ENCODE assay signal across 15 cellular contexts in the genomic region with DNA sequence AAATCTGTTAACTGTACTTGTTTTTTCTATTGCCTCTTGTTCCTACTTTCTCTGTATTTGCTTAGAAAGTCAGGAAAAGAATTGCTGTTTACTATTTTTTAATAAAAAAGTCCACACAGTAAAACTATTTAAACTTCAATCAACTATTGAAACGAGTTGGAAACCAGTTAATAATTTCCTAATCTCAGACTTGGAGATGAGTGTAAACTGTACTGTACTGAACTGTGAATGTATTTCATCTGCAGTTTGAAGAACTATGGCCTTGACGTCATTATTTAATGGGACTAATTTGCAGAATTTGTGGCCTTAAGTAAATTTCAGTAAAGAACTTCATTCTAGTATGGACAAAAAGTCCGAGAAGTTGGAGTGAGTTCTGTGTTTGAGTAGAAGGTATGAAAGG.
"Had no signal": no experiment of that assay in that cellular context is flagged by ENCODE, and none has a peak within 500 bp of the region (broad histone marks: within the 10 kb centered on the region; RNA-seq: fewer than 3 reads in every experiment).

No MANE protein-coding gene starts in this region.

- H3K4me2 ChIP-seq: neural progenitor cell had no signal

- H3K27me3 ChIP-seq: adrenal gland, cardiac muscle cell, esophagus muscularis mucosa, neural progenitor cell, pancreas, suprapubic skin, upper lobe of right lung had no signal

- DNase-seq: activated CD4-positive, alpha-beta T cell treated with anti-CD3 and anti-CD28 coated beads, Interleukin-2, amount 50 U/mL, for 4 hours; activated gamma-delta T cell; adrenal gland; dermis blood vessel endothelial cell; effector memory CD4-positive, alpha-beta T cell; hypothalamus; islet precursor cell; pancreas; stimulated activated naive CD8-positive, alpha-beta T cell treated with anti-CD3 and anti-CD28 coated beads, Interleukin-15, amount 100 ng/mL, for 72 hours; upper lobe of right lung had no signal

- H3K4me3 ChIP-seq: adrenal gland, cardiac muscle cell, esophagus muscularis mucosa, neural progenitor cell, pancreas, suprapubic skin, upper lobe of right lung had no signal

- ATAC-seq: activated naive CD4-positive, alpha-beta T cell treated with anti-CD3 and anti-CD28 coated beads, Interleukin-2, amount 50 U/mL, for 72 hours; stimulated activated naive CD8-positive, alpha-beta T cell treated with anti-CD3 and anti-CD28 coated beads, Interleukin-15, amount 100 ng/mL, for 72 hours; upper lobe of right lung had no signal

- H3K36me3 ChIP-seq: adrenal gland, cardiac muscle cell, neural progenitor cell, pancreas, upper lobe of right lung had no signal

- H3K27me3 Mint-ChIP-seq: stimulated activated naive CD8-positive, alpha-beta T cell treated with anti-CD3 and anti-CD28 coated beads, Interleukin-15, amount 100 ng/mL, for 72 hours had no signal

- H3K4me3 Mint-ChIP-seq: neural progenitor cell; stimulated activated naive CD8-positive, alpha-beta T cell treated with anti-CD3 and anti-CD28 coated beads, Interleukin-15, amount 100 ng/mL, for 72 hours had no signal

- H2AFZ ChIP-seq: neural progenitor cell had no signal

- H3K9me3 ChIP-seq: adrenal gland, esophagus muscularis mucosa, pancreas, suprapubic skin, upper lobe of right lung had no signal

- H3K27ac ChIP-seq: adrenal gland, cardiac muscle cell, esophagus muscularis mucosa, neural progenitor cell, pancreas, suprapubic skin, upper lobe of right lung had no signal

- H3K27ac Mint-ChIP-seq: activated naive CD4-positive, alpha-beta T cell treated with anti-CD3 and anti-CD28 coated beads, Interleukin-2, amount 50 U/mL, for 72 hours; neural progenitor cell; stimulated activated naive CD8-positive, alpha-beta T cell treated with anti-CD3 and anti-CD28 coated beads, Interleukin-15, amount 100 ng/mL, for 72 hours had no signal

- H3K4me1 ChIP-seq: adrenal gland, neural progenitor cell, suprapubic skin, upper lobe of right lung had no signal

- H3K36me3 Mint-ChIP-seq: activated naive CD4-positive, alpha-beta T cell treated with anti-CD3 and anti-CD28 coated beads, Interleukin-2, amount 50 U/mL, for 72 hours; neural progenitor cell had no signal

- H3K9ac ChIP-seq: neural progenitor cell had no signal

- H3K9me3 Mint-ChIP-seq: activated naive CD4-positive, alpha-beta T cell treated with anti-CD3 and anti-CD28 coated beads, Interleukin-2, amount 50 U/mL, for 72 hours; neural progenitor cell; stimulated activated naive CD8-positive, alpha-beta T cell treated with anti-CD3 and anti-CD28 coated beads, Interleukin-15, amount 100 ng/mL, for 72 hours had no signal
